In the genomic region with DNA sequence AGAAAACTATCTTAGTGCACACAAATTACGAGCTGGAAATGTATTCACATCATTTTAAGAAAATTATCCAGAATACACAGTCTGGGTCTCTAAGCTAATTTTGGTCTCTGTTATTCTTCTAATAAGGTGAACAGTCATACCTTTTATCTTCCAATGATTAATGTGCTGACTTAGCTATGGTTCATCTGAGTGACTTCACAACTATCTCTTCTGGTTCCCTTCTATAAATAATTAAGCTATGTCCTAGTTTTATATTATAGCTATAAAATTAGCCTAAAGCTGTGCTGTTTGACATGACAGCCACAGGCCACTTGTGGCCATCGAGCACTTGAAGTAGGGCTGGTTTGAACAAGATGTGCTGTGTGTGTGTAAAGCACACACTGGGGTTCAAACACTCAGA, we compare ENCODE assay signal across 13 cellular contexts.
A peak's percentile ranks its signal among the peaks of the same experiment; 100 is the strongest.
DNase-seq lines count a peak whose midpoint lies in the region; ATAC-seq and TF ChIP-seq lines count a peak whose summit lies in the region.
"Had no signal": no experiment of that assay in that cellular context is flagged by ENCODE, and none has a peak within 500 bp of the region (broad histone marks: within the 10 kb centered on the region; RNA-seq: fewer than 3 reads in every experiment).

No MANE protein-coding gene starts in this region.

- peaks cover 4 to 61% (median 45%) of the 10 kb centered on the region in 4 donors for H3K4me1 ChIP-seq in esophagus muscularis mucosa
- peaks cover 38% of the 10 kb centered on the region for H3K4me1 ChIP-seq in muscle layer of colon (ENCODE audit: insufficient read depth, low read length)
- H3K4me1 ChIP-seq in transverse colon: peaks cover 0 to 18% (median 12%) of the 10 kb centered on the region in 4 donors
- H3K4me1 ChIP-seq in trophoblast cell (ENCODE audit: control insufficient read depth in 1 of 2, insufficient read depth in 2 of 2, low read length in 2 of 2): peaks cover 3 to 5% of the 10 kb centered on the region in 2 experiments

- WGBS in esophagus muscularis mucosa: 41% methylated on average over 2 of the region's 2 CpGs
- WGBS in transverse colon (ENCODE audit: low coverage in 1 of 2), 2 donors: 58 to 76% methylated on average over 2 of the region's 2 CpGs
- no CpG with 5 or more reads among the region's 2 CpGs for WGBS in trophoblast cell (ENCODE audit: extremely low coverage, insufficient coverage, insufficient read length)

- intact Hi-C loops in esophagus muscularis mucosa (cut with DNase I): no loop called here
- intact Hi-C loops in transverse colon (cut with DNase I; ENCODE audit: low total_unique reads): no loop called here

- H4K12ac ChIP-seq in trophoblast cell (ENCODE audit: low read depth, low read length): no peak overlapping the region

- no peaks in the 10 kb centered on the region for H3K79me2 ChIP-seq in trophoblast cell (ENCODE audit: control insufficient read depth, insufficient read depth, low read length, poor library complexity)

- H3K23ac ChIP-seq in trophoblast cell (ENCODE audit: low read length): no peak overlapping the region

- H3K36me3 ChIP-seq in esophagus muscularis mucosa (no peaks in the 10 kb centered on the region), muscle layer of colon (ENCODE audit: insufficient read depth, low read length) (no peaks in the 10 kb centered on the region), transverse colon (no peaks in the 10 kb centered on the region), trophoblast cell (ENCODE audit: control insufficient read depth in 1 of 2, insufficient read depth in 2 of 2, low read length in 2 of 2) (peaks cover 1 to 2% of the 10 kb centered on the region in 2 experiments)

- H2AK5ac ChIP-seq in trophoblast cell (ENCODE audit: low read length): no peak overlapping the region

- TF ChIP-seq POLR2A in esophagus muscularis mucosa (IDR thresholded peaks at IDR 0.05; ENCODE audit: low read depth) (no peak), transverse colon (IDR thresholded peaks at IDR 0.05) (no peak)

- no peak for TF ChIP-seq CTCF in VCaP (conservative IDR thresholded peaks at IDR 0.05)
- no peak for TF ChIP-seq CTCF in esophagus muscularis mucosa (IDR thresholded peaks at IDR 0.05)
- no peak for TF ChIP-seq CTCF in transverse colon (IDR thresholded peaks at IDR 0.05)

- H2BK120ac ChIP-seq in trophoblast cell (ENCODE audit: insufficient read depth, low read length, poor library complexity): no peak overlapping the region

- H4K8ac ChIP-seq in trophoblast cell (ENCODE audit: low read depth, low read length): no peak overlapping the region

- H2AFZ ChIP-seq in trophoblast cell (ENCODE audit: insufficient read depth, low read length, poor library complexity): no peak overlapping the region
- H2AFZ ChIP-seq: GM23248 had no signal

- H3K9me3 ChIP-seq in esophagus muscularis mucosa: no peaks in the 10 kb centered on the region
- H3K9me3 ChIP-seq in muscle layer of colon (ENCODE audit: low read length): no peaks in the 10 kb centered on the region
- no peaks in the 10 kb centered on the region for H3K9me3 ChIP-seq in transverse colon
- peaks cover 1% of the 10 kb centered on the region for H3K9me3 ChIP-seq in trophoblast cell (ENCODE audit: insufficient read depth, low read depth, low read length)

- DNase-seq in esophagus muscularis mucosa (ENCODE audit: extremely low spot score) (no peak), transverse colon (no peak), trophoblast cell (no peak)
- DNase-seq: CD8-positive, alpha-beta T cell; COR-L47; DMS153; GF-D8; GM23248; H7 had no signal

- no peaks in the 10 kb centered on the region for H3K79me1 ChIP-seq in trophoblast cell (ENCODE audit: low read length)

- no peak overlapping the region for H2BK12ac ChIP-seq in trophoblast cell (ENCODE audit: low read length)

- TF ChIP-seq EP300 in esophagus muscularis mucosa (IDR thresholded peaks at IDR 0.05) (no peak), transverse colon (IDR thresholded peaks at IDR 0.05; ENCODE audit: low read depth) (no peak)

- H3K27ac ChIP-seq in VCaP (peak overlapping the region; percentile 32; the same call in 1 of the 2 replicates), esophagus muscularis mucosa (replicated peaks in 1 of 4) (peak overlapping the region in 3 of 4 donors; percentile 39 to 51 (median 48)), muscle layer of colon (ENCODE audit: low read depth, low read length) (peak overlapping the region; percentile 40), transverse colon (peak overlapping the region in 3 of 4 donors; percentile 1 to 22 (median 19)), trophoblast cell (ENCODE audit: low read depth, low read length) (no peak overlapping the region)
- H3K27ac ChIP-seq: GM23248 had no signal

- no peak overlapping the region for H2BK5ac ChIP-seq in trophoblast cell (ENCODE audit: low read depth, low read length, poor library complexity)

- no peak overlapping the region for H3K14ac ChIP-seq in trophoblast cell (ENCODE audit: low read length)

- no peak overlapping the region for H3K18ac ChIP-seq in trophoblast cell (ENCODE audit: low read length)

- H3K4ac ChIP-seq in trophoblast cell (ENCODE audit: low read depth, low read length): no peak overlapping the region

- in situ Hi-C loops in transverse colon (cut with MboI; ENCODE audit: low pct_ligation_motif_present in 1 of 4, low pct_unique_long_range_greater_than_20kb in 1 of 4, low sequenced_read_pairs in 3 of 4): no loop called here

- no peak overlapping the region for H3K9ac ChIP-seq in muscle layer of colon (ENCODE audit: low read length)
- no peak overlapping the region for H3K9ac ChIP-seq in trophoblast cell (ENCODE audit: low read length)
- H3K9ac ChIP-seq: GM23248 had no signal

- ATAC-seq in GM21367 (IDR thresholded peaks at IDR 0.05; ENCODE audit: unreplicated experiment) (no peak), HG02884 (IDR thresholded peaks at IDR 0.05; ENCODE audit: unreplicated experiment) (no peak)
- ATAC-seq: CD8-positive, alpha-beta T cell had no signal

- H4K91ac ChIP-seq in trophoblast cell (ENCODE audit: low read depth, low read length): no peak overlapping the region

- H3K4me2 ChIP-seq in trophoblast cell (ENCODE audit: low read length): no peak overlapping the region

- H3K4me3 ChIP-seq in esophagus muscularis mucosa (no peak overlapping the region), muscle layer of colon (ENCODE audit: low read depth in 1 of 2, low read length in 2 of 2) (no peak overlapping the region), transverse colon (no peak overlapping the region), trophoblast cell (ENCODE audit: low read depth, low read length) (no peak overlapping the region)
- H3K4me3 ChIP-seq: GM23248 had no signal

- no peaks in the 10 kb centered on the region for H3K27me3 ChIP-seq in esophagus muscularis mucosa
- H3K27me3 ChIP-seq in muscle layer of colon (ENCODE audit: control insufficient read depth in 1 of 2, insufficient read depth in 2 of 2, low read length in 2 of 2): no peaks in the 10 kb centered on the region
- H3K27me3 ChIP-seq in transverse colon: no peaks in the 10 kb centered on the region
- no peaks in the 10 kb centered on the region for H3K27me3 ChIP-seq in trophoblast cell (ENCODE audit: insufficient read depth, low read length)
